Comparison of ENCODE assay signal across 9 cellular contexts in genomic region chr17:65742433-65743312, GRCh38.
DNase-seq lines count a peak whose midpoint lies in the region; FAIRE-seq and TF ChIP-seq lines count a peak whose summit lies in the region.
"Had no signal": no experiment of that assay in that cellular context is flagged by ENCODE, and none has a peak within 500 bp of the region (broad histone marks: within the 10 kb centered on the region; RNA-seq: fewer than 3 reads in every experiment).

No MANE protein-coding gene starts in this region.

- H2BK15ac ChIP-seq in H1 (ENCODE audit: low read length): no peak overlapping the region

- H3K9me3 Mint-ChIP-seq in neural progenitor cell (no peaks in the 10 kb centered on the region), progenitor cell of endocrine pancreas (ENCODE audit: low read depth) (no peaks in the 10 kb centered on the region)
- H3K9me3 Mint-ChIP-seq in activated T-helper 1 cell treated with anti-CD3 and anti-CD28 coated beads, Interleukin-12 subunit alpha, Interleukin-12 subunit beta, Interleukin-2, Interleukin-4 antibody, amounts not matched to agents 30 ng/mL and 10 ng/mL and 1 ng/mL, durations not matched to agents 14 hours and 24 hours and 36 hours: peaks cover 3% of the 10 kb centered on the region

- no peak overlapping the region for H4K5ac ChIP-seq in H1 (ENCODE audit: insufficient read length, low read depth, low read length)

- no peak overlapping the region for H2BK12ac ChIP-seq in H1 (ENCODE audit: low read depth, low read length)

- H3K4me3 ChIP-seq in H1 (ENCODE audit: extremely low read depth in 1 of 4, insufficient read depth in 2 of 4, low read depth in 3 of 4, low read length in 4 of 4) (no peak overlapping the region), neural progenitor cell (no peak overlapping the region)
- H3K4me3 ChIP-seq: ovary had no signal

- no peaks in the 10 kb centered on the region for H3K79me1 ChIP-seq in H1 (ENCODE audit: low read depth, low read length)

- H3K27me3 ChIP-seq in H1 (replicated peaks in 1 of 4; ENCODE audit: control insufficient read depth in 3 of 4, extremely low read depth in 1 of 4, insufficient read depth in 3 of 4, low read length in 3 of 4) (no peaks in the 10 kb centered on the region), neural progenitor cell (no peaks in the 10 kb centered on the region)
- H3K27me3 ChIP-seq: ovary had no signal

- no peak for TF ChIP-seq CTCF in H1 (IDR thresholded peaks at IDR 0.05; ENCODE audit: control extremely low read depth in 1 of 3, insufficient read depth in 1 of 3, low read depth in 1 of 3, low read length in 3 of 3)
- TF ChIP-seq CTCF in neural progenitor cell (IDR thresholded peaks at IDR 0.05): no peak
- TF ChIP-seq CTCF in progenitor cell of endocrine pancreas (IDR thresholded peaks at IDR 0.05; ENCODE audit: unreplicated experiment): no peak

- H3K4me1 Mint-ChIP-seq in neural progenitor cell (peaks cover 19% of the 10 kb centered on the region), progenitor cell of endocrine pancreas (ENCODE audit: low read depth) (no peaks in the 10 kb centered on the region)
- no peaks in the 10 kb centered on the region for H3K4me1 Mint-ChIP-seq in activated T-helper 1 cell treated with anti-CD3 and anti-CD28 coated beads, Interleukin-12 subunit alpha, Interleukin-12 subunit beta, Interleukin-2, Interleukin-4 antibody, amounts not matched to agents 30 ng/mL and 10 ng/mL and 1 ng/mL, durations not matched to agents 14 hours and 24 hours and 36 hours (ENCODE audit: low read depth)

- H3K36me3 ChIP-seq in H1 (ENCODE audit: control insufficient read depth in 2 of 4, insufficient read depth in 4 of 4, low read length in 3 of 4): no peaks in the 10 kb centered on the region
- H3K36me3 ChIP-seq in neural progenitor cell: no peaks in the 10 kb centered on the region
- H3K36me3 ChIP-seq: ovary had no signal

- POLR2A ChIA-PET in H1 (lab: Charles Lee; ENCODE audit: partially characterized antibody): no interaction called here

- H3K4me2 ChIP-seq in H1 (ENCODE audit: insufficient read depth in 1 of 2, low read depth in 2 of 2, low read length in 2 of 2) (peak overlapping the region; percentile 25 to 26; a peak in 1 of 4 replicates), neural progenitor cell (peak overlapping the region; percentile 33)

- no peak overlapping the region for H4K8ac ChIP-seq in H1 (ENCODE audit: extremely low read depth, insufficient read depth, low read length)

- WGBS in H1 (ENCODE audit: extremely low coverage in 1 of 2, insufficient coverage in 1 of 2, insufficient read length in 1 of 2, insufficient replicate concordance in 2 of 2, low coverage in 1 of 2, low lambda C conversion rate in 2 of 2, missing lambda C conversion rate in 1 of 2), 2 experiments: 51% methylated on average over 6 of the region's 6 CpGs; no CpG with 5 or more reads in 1 of the 2 experiments

- no peak overlapping the region for H3K9ac ChIP-seq in H1 (replicated peaks in 1 of 4; ENCODE audit: extremely low read depth in 1 of 4, low read depth in 3 of 4, low read length in 3 of 4)
- no peak overlapping the region for H3K9ac ChIP-seq in neural progenitor cell

- H3K36me3 Mint-ChIP-seq in neural progenitor cell (peaks cover 8% of the 10 kb centered on the region), progenitor cell of endocrine pancreas (ENCODE audit: insufficient read depth) (peaks cover 1% of the 10 kb centered on the region)
- no peaks in the 10 kb centered on the region for H3K36me3 Mint-ChIP-seq in activated T-helper 1 cell treated with anti-CD3 and anti-CD28 coated beads, Interleukin-12 subunit alpha, Interleukin-12 subunit beta, Interleukin-2, Interleukin-4 antibody, amounts not matched to agents 30 ng/mL and 10 ng/mL and 1 ng/mL, durations not matched to agents 14 hours and 24 hours and 36 hours (ENCODE audit: low read depth)

- no peak overlapping the region for H4K91ac ChIP-seq in H1 (replicated peaks; ENCODE audit: insufficient read length, low read length)

- no peak for TF ChIP-seq POLR2A in H1 (IDR thresholded peaks at IDR 0.05; ENCODE audit: control extremely low read depth in 1 of 2, low read depth in 2 of 2, low read length in 2 of 2)

- no peak overlapping the region for H2BK20ac ChIP-seq in H1 (ENCODE audit: low read length)

- no peaks in the 10 kb centered on the region for H3K23me2 ChIP-seq in H1 (ENCODE audit: low read depth, low read length)

- peak overlapping the region; percentile 18 for H3K27ac Mint-ChIP-seq in neural progenitor cell
- H3K27ac Mint-ChIP-seq in progenitor cell of endocrine pancreas: no peak overlapping the region
- H3K27ac Mint-ChIP-seq in activated T-helper 1 cell treated with anti-CD3 and anti-CD28 coated beads, Interleukin-12 subunit alpha, Interleukin-12 subunit beta, Interleukin-2, Interleukin-4 antibody, amounts not matched to agents 30 ng/mL and 10 ng/mL and 1 ng/mL, durations not matched to agents 14 hours and 24 hours and 36 hours: no peak overlapping the region

- no peak for TF ChIP-seq RAD21 in H1 (IDR thresholded peaks at IDR 0.05 in 1 of 2, conservative IDR thresholded peaks at IDR 0.05 in 1 of 2; ENCODE audit: low read depth in 2 of 2, low read length in 2 of 2)

- H3K18ac ChIP-seq in H1 (ENCODE audit: extremely low read depth, low read length): no peak overlapping the region

- peaks cover 0 to 5% (median 4%) of the 10 kb centered on the region in 4 experiments; a peak in 3 of 7 replicates for H3K4me1 ChIP-seq in H1 (replicated peaks in 1 of 4; ENCODE audit: control insufficient read depth in 3 of 4, insufficient read depth in 4 of 4, low read length in 3 of 4)
- H3K4me1 ChIP-seq in neural progenitor cell: peaks cover 18% of the 10 kb centered on the region

- H3K79me2 ChIP-seq in H1 (ENCODE audit: control insufficient read depth in 1 of 2, insufficient read depth in 2 of 2, low read length in 2 of 2) (no peaks in the 10 kb centered on the region), neural progenitor cell (ENCODE audit: low read depth) (no peaks in the 10 kb centered on the region)

- no peak for FAIRE-seq in H1 (lab: Jason Lieb, UNC)

- H4K20me1 ChIP-seq in H1 (replicated peaks in 1 of 2; ENCODE audit: control insufficient read depth in 1 of 2, insufficient read depth in 2 of 2, low read length in 2 of 2) (no peaks in the 10 kb centered on the region), neural progenitor cell (ENCODE audit: low read depth) (no peaks in the 10 kb centered on the region)

- no peak overlapping the region for H3K4ac ChIP-seq in H1 (replicated peaks; ENCODE audit: insufficient read length, low read depth, low read length)

- no peak overlapping the region for H2AK5ac ChIP-seq in H1 (ENCODE audit: low read depth, low read length)

- no peak overlapping the region for H2BK120ac ChIP-seq in H1 (replicated peaks; ENCODE audit: low read depth, low read length)

- H3K27ac ChIP-seq in H1 (ENCODE audit: low read depth, low read length): no peak overlapping the region
- no peak overlapping the region for H3K27ac ChIP-seq in neural progenitor cell
- H3K27ac ChIP-seq: ovary had no signal

- H3K4me3 Mint-ChIP-seq in neural progenitor cell: no peak overlapping the region
- no peak overlapping the region for H3K4me3 Mint-ChIP-seq in progenitor cell of endocrine pancreas (ENCODE audit: low read depth)
- no peak overlapping the region for H3K4me3 Mint-ChIP-seq in activated T-helper 1 cell treated with anti-CD3 and anti-CD28 coated beads, Interleukin-12 subunit alpha, Interleukin-12 subunit beta, Interleukin-2, Interleukin-4 antibody, amounts not matched to agents 30 ng/mL and 10 ng/mL and 1 ng/mL, durations not matched to agents 14 hours and 24 hours and 36 hours

- DNase-seq in GM03348 (ENCODE audit: low spot score) (peak; percentile 74), NCI-H524 (lab: John Stamatoyannopoulos, UW) (peak; percentile 11 to 62), H1 (ENCODE audit: low read depth in 1 of 2, low spot score in 2 of 2) (peak in 1 of 2 experiments; percentile 1), neural progenitor cell (ENCODE audit: low spot score) (peak; percentile 54), progenitor cell of endocrine pancreas (ENCODE audit: low spot score, unreplicated experiment) (no peak), T-helper 9 cell (no peak)
- no peak for DNase-seq in stimulated activated naive CD4-positive, alpha-beta T cell treated with Interleukin-2 at 50 U/mL for 16 hours (lab: John Stamatoyannopoulos, UW)
- DNase-seq in activated T-helper 1 cell treated with anti-CD3 and anti-CD28 coated beads, Interleukin-12 subunit alpha, Interleukin-12 subunit beta, Interleukin-2, Interleukin-4 antibody, amounts not matched to agents 30 ng/mL and 10 ng/mL and 1 ng/mL, durations not matched to agents 14 hours and 24 hours and 36 hours (ENCODE audit: low spot score): no peak
- DNase-seq: ovary had no signal

- H3K14ac ChIP-seq in H1 (ENCODE audit: insufficient read length): no peak overlapping the region

- H3K27me3 Mint-ChIP-seq in neural progenitor cell (ENCODE audit: insufficient read depth, low read depth): no peaks in the 10 kb centered on the region
- H3K27me3 Mint-ChIP-seq in progenitor cell of endocrine pancreas: no peaks in the 10 kb centered on the region
- no peaks in the 10 kb centered on the region for H3K27me3 Mint-ChIP-seq in activated T-helper 1 cell treated with anti-CD3 and anti-CD28 coated beads, Interleukin-12 subunit alpha, Interleukin-12 subunit beta, Interleukin-2, Interleukin-4 antibody, amounts not matched to agents 30 ng/mL and 10 ng/mL and 1 ng/mL, durations not matched to agents 14 hours and 24 hours and 36 hours (ENCODE audit: insufficient read depth)

- no peak overlapping the region for H3K23ac ChIP-seq in H1 (ENCODE audit: insufficient read length)

- H3K9me3 ChIP-seq in H1 (ENCODE audit: insufficient read depth in 2 of 2, low read depth in 1 of 2, low read length in 1 of 2) (no peaks in the 10 kb centered on the region), neural progenitor cell (ENCODE audit: low read depth) (no peaks in the 10 kb centered on the region)
- H3K9me3 ChIP-seq: ovary had no signal

- no peak for TF ChIP-seq EP300 in H1 (IDR thresholded peaks at IDR 0.05; ENCODE audit: borderline replicate concordance in 1 of 2, low read depth in 2 of 2, low read length in 2 of 2)

- intact Hi-C loops in activated T-helper 1 cell treated with anti-CD3 and anti-CD28 coated beads, Interleukin-12 subunit alpha, Interleukin-12 subunit beta, Interleukin-2, Interleukin-4 antibody, amounts not matched to agents 30 ng/mL and 10 ng/mL and 1 ng/mL, durations not matched to agents 14 hours and 24 hours and 36 hours (cut with micrococcal nuclease): no loop called here

- H3K56ac ChIP-seq in H1 (replicated peaks; ENCODE audit: insufficient read length, low read depth, low read length): no peak overlapping the region

- H3F3A ChIP-seq in neural progenitor cell (ENCODE audit: low read depth): peaks cover 9% of the 10 kb centered on the region

- CTCF ChIA-PET in H1 (lab: Charles Lee; ENCODE audit: partially characterized antibody): interaction anchor here (0.6 kb wide), 1 partner anchor 148 kb away, joined by 3 read pairs; no protein-coding TSS in a partner anchor

- H2BK5ac ChIP-seq in H1 (ENCODE audit: low read depth, low read length): no peak overlapping the region

- H2AFZ ChIP-seq in H1 (ENCODE audit: low read length) (no peak overlapping the region), neural progenitor cell (replicated peaks) (no peak overlapping the region)

TF ChIP-seq in H1, 55 proteins besides CTCF, POLR2A, EP300 and RAD21:
- TF ChIP-seq TEAD4 (IDR thresholded peaks at IDR 0.05; ENCODE audit: low read depth, low read length) (peak; percentile 46; the same call in 1 of the 2 replicates), NRF1 (IDR thresholded peaks at IDR 0.05; ENCODE audit: low read depth, low read length) (no peak)

Comparison
In these comparisons a context has a peak if more than half of its experiments do, and no peak if none do; other contexts are left out.
1. DNase-seq: peak in GM03348 (single experiment), NCI-H524 (2 of 2) and neural progenitor cell (single experiment); none in progenitor cell of endocrine pancreas (single experiment), stimulated activated naive CD4-positive, alpha-beta T cell treated with Interleukin-2 at 50 U/mL for 16 hours (single experiment), activated T-helper 1 cell treated with anti-CD3 and anti-CD28 coated beads, Interleukin-12 subunit alpha, Interleukin-12 subunit beta, Interleukin-2, Interleukin-4 antibody, amounts not matched to agents 30 ng/mL and 10 ng/mL and 1 ng/mL, durations not matched to agents 14 hours and 24 hours and 36 hours (single experiment) and T-helper 9 cell (single experiment).